Comparison of ENCODE assay signal across 1 cellular context in the genomic region with DNA sequence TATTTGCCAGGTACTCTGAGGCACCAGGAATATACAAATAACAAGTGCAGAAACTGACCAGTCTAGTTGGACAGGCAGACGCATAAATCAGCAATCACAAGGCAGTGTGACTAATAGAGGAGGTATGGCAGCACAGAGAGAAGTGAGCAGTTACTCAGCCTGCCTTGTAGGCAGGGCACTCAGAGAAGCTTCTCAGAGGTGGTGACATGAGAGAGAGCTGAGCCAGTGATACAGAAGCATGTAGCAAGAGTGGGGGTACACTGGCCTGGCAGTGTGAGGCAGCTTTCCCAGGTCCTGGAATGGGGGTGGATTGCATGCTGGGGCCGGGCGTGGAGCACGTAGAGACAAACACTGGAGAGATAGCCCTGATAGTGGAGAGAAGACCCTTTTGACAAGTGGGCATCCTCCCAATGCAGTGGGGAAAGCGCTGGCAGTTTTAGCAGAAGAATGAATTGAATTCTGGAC.
TF ChIP-seq lines count a peak whose summit lies in the region.

No MANE protein-coding gene starts in this region.

TF ChIP-seq in WTC11, 78 proteins besides CTCF, POLR2A, EP300 and RAD21 (continued from another document):
- TF ChIP-seq ZNF317 (CRISPR knock-in tag; IDR thresholded peaks at IDR 0.05; ENCODE audit: borderline replicate concordance, low read depth) = no peak
- no peak for TF ChIP-seq ETV6 (CRISPR knock-in tag; IDR thresholded peaks at IDR 0.05)
- no peak for TF ChIP-seq ELF4 (CRISPR knock-in tag; IDR thresholded peaks at IDR 0.05; ENCODE audit: low read depth)
- TF ChIP-seq MYBL2 (CRISPR knock-in tag; IDR thresholded peaks at IDR 0.05) = no peak
- TF ChIP-seq MAX (CRISPR knock-in tag; IDR thresholded peaks at IDR 0.05) = no peak
- no peak for TF ChIP-seq E2F5 (CRISPR knock-in tag; IDR thresholded peaks at IDR 0.05)
- no peak for TF ChIP-seq ZSCAN18 (CRISPR knock-in tag; IDR thresholded peaks at IDR 0.05)
- TF ChIP-seq, protein P1, sequence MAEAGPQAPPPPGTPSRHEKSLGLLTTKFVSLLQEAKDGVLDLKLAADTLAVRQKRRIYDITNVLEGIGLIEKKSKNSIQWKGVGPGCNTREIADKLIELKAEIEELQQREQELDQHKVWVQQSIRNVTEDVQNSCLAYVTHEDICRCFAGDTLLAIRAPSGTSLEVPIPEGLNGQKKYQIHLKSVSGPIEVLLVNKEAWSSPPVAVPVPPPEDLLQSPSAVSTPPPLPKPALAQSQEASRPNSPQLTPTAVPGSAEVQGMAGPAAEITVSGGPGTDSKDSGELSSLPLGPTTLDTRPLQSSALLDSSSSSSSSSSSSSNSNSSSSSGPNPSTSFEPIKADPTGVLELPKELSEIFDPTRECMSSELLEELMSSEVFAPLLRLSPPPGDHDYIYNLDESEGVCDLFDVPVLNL (CRISPR knock-in tag; IDR thresholded peaks at IDR 0.05; ENCODE audit: borderline replicate concordance, low read depth) = no peak
- TF ChIP-seq SMAD3 (CRISPR knock-in tag; IDR thresholded peaks at IDR 0.05; ENCODE audit: borderline replicate concordance) = no peak
- no peak for TF ChIP-seq FOXK1 (CRISPR knock-in tag; IDR thresholded peaks at IDR 0.05)
